In genomic region chr9:4502444-4502843, GRCh38 we compare ENCODE assay signal across 31 cellular contexts. TPM values are rescaled to one million over a fixed set of nuclear protein-coding genes. Genes with fewer than 3 reads are reported as not detected.
"Had no signal": no experiment of that assay in that cellular context is flagged by ENCODE, and none has a peak within 500 bp of the region (broad histone marks: within the 10 kb centered on the region; RNA-seq: fewer than 3 reads in every experiment).

No MANE protein-coding gene starts in this region.

- H3K9me3 ChIP-seq: adrenal gland, body of pancreas, breast epithelium had no signal

- H3K4me3 ChIP-seq: adrenal gland, body of pancreas, breast epithelium, PC-9 had no signal

- H3K4me2 ChIP-seq: PC-9 had no signal

- H3K36me3 Mint-ChIP-seq: activated naive CD4-positive, alpha-beta T cell treated with anti-CD3 and anti-CD28 coated beads, Interleukin-2, amount 50 U/mL, for 72 hours had no signal

- H3K27ac ChIP-seq: adrenal gland, body of pancreas, breast epithelium, PC-9, RWPE1 had no signal

- H3K4me1 ChIP-seq: adrenal gland, breast epithelium had no signal

- H3K4me3 Mint-ChIP-seq: activated CD4-positive, alpha-beta T cell treated with anti-CD3 and anti-CD28 coated beads, Interleukin-2, amount 10 ng/mL, durations not matched to agents 24 days and 14 days; activated CD8-positive, alpha-beta T cell treated with anti-CD3 and anti-CD28 coated beads, Interleukin-2, amount 10 ng/mL, durations not matched to agents 7 days and 5 days; activated naive CD4-positive, alpha-beta T cell treated with anti-CD3 and anti-CD28 coated beads for 36 hours; activated T-cell treated with anti-CD3 and anti-CD28 coated beads, Interleukin-2, amount 50 U/mL, for 24 hours; T-helper 2 cell treated with Interferon-gamma antibody and Interleukin-4, amounts not matched to agents 5 μg/mL and 100 μg/mL, for 36 hours had no signal

- ATAC-seq: activated CD8-positive, alpha-beta T cell treated with anti-CD3 and anti-CD28 coated beads, Interleukin-2, amount 10 ng/mL, durations not matched to agents 7 days and 5 days; activated naive CD4-positive, alpha-beta T cell treated with anti-CD3 and anti-CD28 coated beads, Interleukin-2, amount 50 U/mL, for 72 hours; body of pancreas; Right ventricle myocardium inferior; SK-N-SH treated with all-trans-retinoic acid at 6 μM for 48 hours had no signal

- FAIRE-seq: astrocyte, RCC 7860, TTC549 had no signal

- H3K27me3 ChIP-seq: adrenal gland, body of pancreas, breast epithelium had no signal

- H2AFZ ChIP-seq: PC-9 had no signal

- DNase-seq: activated CD4-positive, alpha-beta T cell treated with anti-CD3 and anti-CD28 coated beads, Interleukin-2, amount 10 ng/mL, durations not matched to agents 24 days and 14 days; activated CD4-positive, alpha-beta T cell treated with anti-CD3 and anti-CD28 coated beads, Interleukin-2, amount 50 U/mL, for 4 hours; activated CD8-positive, alpha-beta T cell treated with anti-CD3 and anti-CD28 coated beads, Interleukin-2, amount 10 ng/mL, durations not matched to agents 7 days and 5 days; activated gamma-delta T cell; activated naive CD4-positive, alpha-beta T cell treated with anti-CD3 and anti-CD28 coated beads for 36 hours; activated T-cell treated with anti-CD3 and anti-CD28 coated beads, Interleukin-2, amount 50 U/mL, for 24 hours; adrenal gland; body of pancreas; Karpas-422; KBM-7; NCI-H1105; NCI-H1417 treated with DMSO at 0.1 percent for 48 hours; NCI-H1694; NCI-H1930; NCI-H2081 treated with DMSO at 0.1 percent for 48 hours; NCI-H226; NCI-H446 treated with DMSO at 0.1 percent for 48 hours; NCI-H524 treated with DMSO at 0.1 percent for 48 hours; PC-9; SIG-M5 had no signal

- H3K36me3 ChIP-seq: adrenal gland, breast epithelium had no signal

- H3K27ac Mint-ChIP-seq: activated CD4-positive, alpha-beta T cell treated with anti-CD3 and anti-CD28 coated beads, Interleukin-2, amount 10 ng/mL, durations not matched to agents 24 days and 14 days; activated CD8-positive, alpha-beta T cell treated with anti-CD3 and anti-CD28 coated beads, Interleukin-2, amount 10 ng/mL, durations not matched to agents 7 days and 5 days; activated naive CD4-positive, alpha-beta T cell treated with anti-CD3 and anti-CD28 coated beads for 36 hours; activated naive CD4-positive, alpha-beta T cell treated with anti-CD3 and anti-CD28 coated beads, Interleukin-2, amount 50 U/mL, for 72 hours; activated T-cell treated with anti-CD3 and anti-CD28 coated beads, Interleukin-2, amount 50 U/mL, for 24 hours; activated T-helper 2 cell treated with anti-CD3 and anti-CD28 coated beads, Interferon-gamma antibody, Interleukin-2, Interleukin-4, amounts not matched to agents 10 μg/mL and 5 μg/mL and 100 μg/mL, durations not matched to agents 14 hours and 24 hours and 36 hours; T-helper 2 cell treated with Interferon-gamma antibody and Interleukin-4, amounts not matched to agents 5 μg/mL and 100 μg/mL, for 36 hours had no signal

- H3K9me3 Mint-ChIP-seq: activated CD4-positive, alpha-beta T cell treated with anti-CD3 and anti-CD28 coated beads, Interleukin-2, amount 10 ng/mL, durations not matched to agents 24 days and 14 days; activated naive CD4-positive, alpha-beta T cell treated with anti-CD3 and anti-CD28 coated beads for 36 hours; activated naive CD4-positive, alpha-beta T cell treated with anti-CD3 and anti-CD28 coated beads, Interleukin-2, amount 50 U/mL, for 72 hours; activated T-cell treated with anti-CD3 and anti-CD28 coated beads, Interleukin-2, amount 50 U/mL, for 24 hours; activated T-helper 2 cell treated with anti-CD3 and anti-CD28 coated beads, Interferon-gamma antibody, Interleukin-2, Interleukin-4, amounts not matched to agents 10 μg/mL and 5 μg/mL and 100 μg/mL, durations not matched to agents 14 hours and 24 hours and 36 hours; T-helper 2 cell treated with Interferon-gamma antibody and Interleukin-4, amounts not matched to agents 5 μg/mL and 100 μg/mL, for 36 hours had no signal

RNA-seq across cellular contexts. Expression of gene SLC1A1, which starts 12.2 kb away (rescaled TPM):
- total RNA-seq: activated CD4-positive, alpha-beta T cell treated with anti-CD3 and anti-CD28 coated beads, Interleukin-2, amount 10 ng/mL, durations not matched to agents 24 days and 14 days; activated naive CD4-positive, alpha-beta T cell treated with anti-CD3 and anti-CD28 coated beads for 36 hours; activated T-helper 2 cell treated with anti-CD3 and anti-CD28 coated beads, Interferon-gamma antibody, Interleukin-2, Interleukin-4, amounts not matched to agents 10 μg/mL and 5 μg/mL and 100 μg/mL, durations not matched to agents 14 hours and 24 hours and 36 hours; OCI-LY7 had no signal
